8 cellular contexts compared by ENCODE assay signal in the genomic region with DNA sequence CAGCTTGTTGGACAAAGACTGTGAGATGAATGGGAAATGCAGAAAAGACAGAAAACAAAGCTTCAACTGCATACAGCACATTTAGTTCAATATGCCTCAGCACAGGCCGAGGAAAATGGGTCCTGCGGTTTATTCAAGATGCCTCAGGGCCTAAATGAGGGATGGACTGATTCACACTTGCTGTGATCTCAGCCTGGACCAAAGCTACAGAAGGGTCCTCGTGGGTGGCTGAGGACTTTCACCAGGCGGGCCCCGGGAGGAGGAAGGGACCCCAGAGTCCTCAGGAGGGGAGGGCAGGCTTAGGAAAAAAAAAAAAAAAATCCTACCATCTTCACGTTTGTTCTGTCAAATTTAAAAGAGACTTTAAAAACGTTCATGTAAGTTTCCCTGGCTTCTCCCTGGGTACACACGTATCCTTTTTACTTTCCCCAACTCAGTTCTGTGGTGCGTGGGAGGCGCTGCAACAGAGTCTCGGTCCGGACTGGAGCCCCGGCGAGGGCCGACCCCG. TPM values are rescaled to one million over a fixed set of nuclear protein-coding genes. Genes with fewer than 3 reads are reported as not detected.
A peak's percentile ranks its signal among the peaks of the same experiment; 100 is the strongest.
DNase-seq lines count a peak whose midpoint lies in the region; ATAC-seq and FAIRE-seq lines count a peak whose summit lies in the region.

No MANE protein-coding gene starts in this region.

- CTCF ChIA-PET in activated naive CD4-positive, alpha-beta T cell treated with anti-CD3 and anti-CD28 coated beads for 36 hours (lab: Charles Lee), result interaction anchor here (0.7 to 4.1 kb wide), 14 partner anchors 9 to 234 kb away, joined by 3 to 49 read pairs (median 4); a partner anchor contains a TSS

- no peak for DNase-seq in activated naive CD4-positive, alpha-beta T cell treated with anti-CD3 and anti-CD28 coated beads for 36 hours
- DNase-seq in activated naive CD4-positive, alpha-beta T cell treated with anti-CD3 and anti-CD28 coated beads, Interleukin-2, amount 50 U/mL, for 16 hours, result no peak
- peak; percentile 31 for DNase-seq in HTR-8/SVneo (ENCODE audit: insufficient read length, low spot score)
- DNase-seq in activated naive CD8-positive, alpha-beta T cell treated with anti-CD3 and anti-CD28 coated beads for 36 hours, result no peak
- no peak for DNase-seq in right cardiac atrium

- peak overlapping the region; percentile 87 for H3K4me2 ChIP-seq in skeletal muscle satellite cell (ENCODE audit: low read length)

- H3K9ac ChIP-seq in skeletal muscle satellite cell (ENCODE audit: low read depth, low read length), result peak overlapping the region; percentile 96

- peak overlapping the region; percentile 13 for H3K27ac ChIP-seq in right cardiac atrium (ENCODE audit: low read length)

- H3K9me3 Mint-ChIP-seq in activated naive CD4-positive, alpha-beta T cell treated with anti-CD3 and anti-CD28 coated beads for 36 hours, result no peaks in the 10 kb centered on the region
- no peaks in the 10 kb centered on the region for H3K9me3 Mint-ChIP-seq in activated naive CD8-positive, alpha-beta T cell treated with anti-CD3 and anti-CD28 coated beads for 36 hours

- ATAC-seq in right cardiac atrium (peak; percentile 1 to 41), GM19324 (IDR thresholded peaks at IDR 0.05; ENCODE audit: low FRiP score, unreplicated experiment) (no peak), GM18520 (IDR thresholded peaks at IDR 0.05; ENCODE audit: unreplicated experiment) (no peak)

- peaks cover 20% of the 10 kb centered on the region for H3K36me3 ChIP-seq in skeletal muscle satellite cell (ENCODE audit: insufficient read depth, low read length)

- H3K9me3 ChIP-seq in right cardiac atrium (ENCODE audit: control insufficient read depth, low read length) (no peaks in the 10 kb centered on the region), skeletal muscle satellite cell (replicated peaks; ENCODE audit: low read length) (no peaks in the 10 kb centered on the region)

- WGBS in right cardiac atrium, result 5% methylated on average over 16 of the region's 16 CpGs

- peaks cover 29% of the 10 kb centered on the region for H3K4me1 Mint-ChIP-seq in activated naive CD4-positive, alpha-beta T cell treated with anti-CD3 and anti-CD28 coated beads for 36 hours (ENCODE audit: low read depth)
- H3K4me1 Mint-ChIP-seq in activated naive CD8-positive, alpha-beta T cell treated with anti-CD3 and anti-CD28 coated beads for 36 hours, result peaks cover 21% of the 10 kb centered on the region

- intact Hi-C loops in activated naive CD4-positive, alpha-beta T cell treated with anti-CD3 and anti-CD28 coated beads for 36 hours (cut with micrococcal nuclease), result loop anchor here (5.0 kb wide), 1 partner anchor 274 kb away; no protein-coding TSS in a partner anchor
- intact Hi-C loops in right cardiac atrium (cut with DNase I), result no loop called here

- H3K4me3 Mint-ChIP-seq in activated naive CD4-positive, alpha-beta T cell treated with anti-CD3 and anti-CD28 coated beads for 36 hours, result peak overlapping the region; percentile 75
- peak overlapping the region; percentile 80 for H3K4me3 Mint-ChIP-seq in activated naive CD8-positive, alpha-beta T cell treated with anti-CD3 and anti-CD28 coated beads for 36 hours

- H3K4me1 ChIP-seq in right cardiac atrium (ENCODE audit: control insufficient read depth, insufficient read depth, low read length) (no peaks in the 10 kb centered on the region), skeletal muscle satellite cell (ENCODE audit: control insufficient read depth, insufficient read depth, low read length) (peaks cover 23% of the 10 kb centered on the region)

- H3K27ac Mint-ChIP-seq in activated naive CD4-positive, alpha-beta T cell treated with anti-CD3 and anti-CD28 coated beads for 36 hours, result peak overlapping the region; percentile 74
- H3K27ac Mint-ChIP-seq in activated naive CD8-positive, alpha-beta T cell treated with anti-CD3 and anti-CD28 coated beads for 36 hours, result peak overlapping the region; percentile 91

- H3K27me3 ChIP-seq in right cardiac atrium (ENCODE audit: control insufficient read depth, insufficient read depth), result no peaks in the 10 kb centered on the region
- H3K27me3 ChIP-seq in skeletal muscle satellite cell (ENCODE audit: control insufficient read depth, insufficient read depth, low read length), result no peaks in the 10 kb centered on the region

- H3K36me3 Mint-ChIP-seq in activated naive CD4-positive, alpha-beta T cell treated with anti-CD3 and anti-CD28 coated beads for 36 hours (ENCODE audit: low read depth), result no peaks in the 10 kb centered on the region
- H3K36me3 Mint-ChIP-seq in activated naive CD8-positive, alpha-beta T cell treated with anti-CD3 and anti-CD28 coated beads for 36 hours, result peaks cover 5% of the 10 kb centered on the region

- FAIRE-seq in HTR-8/SVneo (lab: Jason Lieb, UNC), result no peak

- H3K4me3 ChIP-seq in right cardiac atrium (ENCODE audit: low read length), result peak overlapping the region; percentile 65
- H3K4me3 ChIP-seq in skeletal muscle satellite cell (ENCODE audit: low read length), result peak overlapping the region; percentile 78

- H3K27me3 Mint-ChIP-seq in activated naive CD4-positive, alpha-beta T cell treated with anti-CD3 and anti-CD28 coated beads for 36 hours (ENCODE audit: low read depth), result no peaks in the 10 kb centered on the region
- H3K27me3 Mint-ChIP-seq in activated naive CD8-positive, alpha-beta T cell treated with anti-CD3 and anti-CD28 coated beads for 36 hours, result no peaks in the 10 kb centered on the region

RNA-seq across cellular contexts. Expression of a gene that starts 0.6 kb away (rescaled TPM):
- 1 to 10 TPM; 6.8 to 7.1 TPM for total RNA-seq in activated naive CD4-positive, alpha-beta T cell treated with anti-CD3 and anti-CD28 coated beads for 36 hours
- 10 to 100 TPM; 14.4 to 16.2 TPM for total RNA-seq in activated naive CD8-positive, alpha-beta T cell treated with anti-CD3 and anti-CD28 coated beads for 36 hours
- total RNA-seq in right cardiac atrium, result 1 to 10 TPM; 6.4 to 7.4 (median 6.9) TPM
- polyA plus RNA-seq in right cardiac atrium, result 3.5 TPM
- 6.6 and 6.8 TPM in 2 replicates for total RNA-seq in skeletal muscle satellite cell (2012; rRNA removed)

RNA-seq across cellular contexts. Expression of a gene that starts 21.9 kb away (rescaled TPM):
- total RNA-seq in activated naive CD4-positive, alpha-beta T cell treated with anti-CD3 and anti-CD28 coated beads for 36 hours, result 10 to 100 TPM in 1 of 2 experiments, 1 to 10 TPM in 1; 9.0 to 10.4 TPM
- total RNA-seq in activated naive CD8-positive, alpha-beta T cell treated with anti-CD3 and anti-CD28 coated beads for 36 hours, result 10 to 100 TPM; 12.5 to 14.6 TPM
- total RNA-seq in right cardiac atrium, result 1 to 10 TPM; 4.5 to 5.7 (median 5.3) TPM
- 4.7 TPM for polyA plus RNA-seq in right cardiac atrium
- 4.6 and 5.8 TPM in 2 replicates for total RNA-seq in skeletal muscle satellite cell (2012; rRNA removed)

Comparison
In these comparisons a context has a peak if more than half of its experiments do, and no peak if none do; other contexts are left out.
1. ATAC-seq: peak in right cardiac atrium (2 of 2); none in GM19324 (single experiment) and GM18520 (single experiment).